8 cellular contexts compared by ENCODE assay signal in genomic region chr14:92646952-92647461, GRCh38.
DNase-seq lines count a peak whose midpoint lies in the region; ATAC-seq, FAIRE-seq and TF ChIP-seq lines count a peak whose summit lies in the region.
"Had no signal": no experiment of that assay in that cellular context is flagged by ENCODE, and none has a peak within 500 bp of the region (broad histone marks: within the 10 kb centered on the region; RNA-seq: fewer than 3 reads in every experiment).

No MANE protein-coding gene starts in this region.

- H3K27ac Mint-ChIP-seq in T-helper 17 cell, result peak overlapping the region; percentile 99
- H3K27ac Mint-ChIP-seq in stimulated activated naive B cell treated with anti-CD40 and anti-IgM and Interleukin-4, amounts not matched to agents 10 μg/mL and 1 μg/mL and 100 μg/mL, for 72 hours, result peak overlapping the region; percentile 67

- ATAC-seq in T-helper 17 cell, result no peak
- no peak for ATAC-seq in stimulated activated naive B cell treated with anti-CD40 and anti-IgM and Interleukin-4, amounts not matched to agents 10 μg/mL and 1 μg/mL and 100 μg/mL, for 72 hours (replicated peaks)
- no peak for ATAC-seq in HG02970 (IDR thresholded peaks at IDR 0.05; ENCODE audit: low FRiP score, unreplicated experiment)

- H3K36me3 Mint-ChIP-seq in T-helper 17 cell (ENCODE audit: low read depth), result no peaks in the 10 kb centered on the region
- H3K36me3 Mint-ChIP-seq in stimulated activated naive B cell treated with anti-CD40 and anti-IgM and Interleukin-4, amounts not matched to agents 10 μg/mL and 1 μg/mL and 100 μg/mL, for 72 hours, result peaks cover 9 to 31% of the 10 kb centered on the region in 2 donors

- no peaks in the 10 kb centered on the region for H3K9me3 ChIP-seq in T-helper 17 cell (ENCODE audit: control insufficient read depth, low read length, poor library complexity, severe bottlenecking)

- peaks cover 38% of the 10 kb centered on the region for H3K4me1 Mint-ChIP-seq in T-helper 17 cell
- H3K4me1 Mint-ChIP-seq in stimulated activated naive B cell treated with anti-CD40 and anti-IgM and Interleukin-4, amounts not matched to agents 10 μg/mL and 1 μg/mL and 100 μg/mL, for 72 hours, result peaks cover 48 to 61% of the 10 kb centered on the region in 2 donors

- peaks cover 0 to 4% of the 10 kb centered on the region in 2 donors for H3K9me3 Mint-ChIP-seq in stimulated activated naive B cell treated with anti-CD40 and anti-IgM and Interleukin-4, amounts not matched to agents 10 μg/mL and 1 μg/mL and 100 μg/mL, for 72 hours

- H3K4me3 Mint-ChIP-seq in T-helper 17 cell, result peak overlapping the region; percentile 69
- no peak overlapping the region for H3K4me3 Mint-ChIP-seq in stimulated activated naive B cell treated with anti-CD40 and anti-IgM and Interleukin-4, amounts not matched to agents 10 μg/mL and 1 μg/mL and 100 μg/mL, for 72 hours

- DNase-seq in H54 (ENCODE audit: insufficient read length, low spot score) (peak; percentile 34), T-helper 17 cell (no peak), fibroblast of the conjunctiva (ENCODE audit: low read depth) (peak; percentile 56), DMS153 treated with DMSO at 0.1 percent for 48 hours (lab: John Stamatoyannopoulos, UW; ENCODE audit: unreplicated experiment) (no peak)
- no peak for DNase-seq in stimulated activated naive B cell treated with anti-CD40 and anti-IgM and Interleukin-4, amounts not matched to agents 10 μg/mL and 1 μg/mL and 100 μg/mL, for 72 hours
- no peak for DNase-seq in effector CD8-positive, alpha-beta T cell (lab: John Stamatoyannopoulos, UW)
- DNase-seq: stimulated activated CD4-positive, alpha-beta T cell treated with anti-CD3 and anti-CD28 coated beads, Interleukin-15, amount 100 ng/mL, for 24 hours had no signal

- H3K27me3 Mint-ChIP-seq in T-helper 17 cell, result no peaks in the 10 kb centered on the region
- no peaks in the 10 kb centered on the region for H3K27me3 Mint-ChIP-seq in stimulated activated naive B cell treated with anti-CD40 and anti-IgM and Interleukin-4, amounts not matched to agents 10 μg/mL and 1 μg/mL and 100 μg/mL, for 72 hours

- no peak for TF ChIP-seq POLR2A in H54 (IDR thresholded peaks at IDR 0.05; ENCODE audit: low read depth, low read length)

- FAIRE-seq in H54 (lab: Jason Lieb, UNC), result peak; percentile 57

Comparison
In these comparisons a context has a peak if more than half of its experiments do, and no peak if none do; other contexts are left out.
1. DNase-seq: peak in H54 (single experiment) and fibroblast of the conjunctiva (single experiment); none in T-helper 17 cell (0 of 3), stimulated activated naive B cell treated with anti-CD40 and anti-IgM and Interleukin-4, amounts not matched to agents 10 μg/mL and 1 μg/mL and 100 μg/mL, for 72 hours (single experiment), DMS153 treated with DMSO at 0.1 percent for 48 hours (single experiment) and effector CD8-positive, alpha-beta T cell (single experiment).